ENCODE assay signal across 9 cellular contexts in genomic region chr5:143594913-143595818, GRCh38.
DNase-seq lines count a peak whose midpoint lies in the region; ATAC-seq and TF ChIP-seq lines count a peak whose summit lies in the region.
"Had no signal": no experiment of that assay in that cellular context is flagged by ENCODE, and none has a peak within 500 bp of the region (broad histone marks: within the 10 kb centered on the region; RNA-seq: fewer than 3 reads in every experiment).

No MANE protein-coding gene starts in this region.

- no peak overlapping the region for H3K4me2 ChIP-seq in mammary epithelial cell (ENCODE audit: insufficient read depth, low read depth, low read length)

- CTCF ChIA-PET in mammary epithelial cell (lab: Charles Lee; ENCODE audit: low non-redundant PET), result no interaction called here

- H3K4me3 Mint-ChIP-seq in osteocyte (ENCODE audit: unreplicated experiment), result no peak overlapping the region
- H3K4me3 Mint-ChIP-seq in activated T-cell treated with anti-CD3 and anti-CD28 coated beads, Interleukin-2, amount 50 U/mL, for 4 hours, result no peak overlapping the region

- no peak for ATAC-seq in GM19035 (IDR thresholded peaks at IDR 0.05; ENCODE audit: unreplicated experiment)
- ATAC-seq in activated T-cell treated with anti-CD3 and anti-CD28 coated beads, Interleukin-2, amount 50 U/mL, for 4 hours, result no peak

- no peak overlapping the region for H3K9ac ChIP-seq in mammary epithelial cell (ENCODE audit: insufficient read depth, low read length)

- H3K4me1 ChIP-seq in mammary epithelial cell (ENCODE audit: insufficient read depth, low read length), result peaks cover 24% of the 10 kb centered on the region

- H2AFZ ChIP-seq in mammary epithelial cell (ENCODE audit: low read depth, low read length), result peak overlapping the region; percentile 49

- no TSS peak for BruUV-seq in mammary epithelial cell (replicated peaks; lab: Mats Ljungman, UMichigan)

- no peak overlapping the region for H3K27ac Mint-ChIP-seq in osteocyte (ENCODE audit: unreplicated experiment)

- no peaks in the 10 kb centered on the region for H3K9me3 ChIP-seq in mammary epithelial cell (replicated peaks; ENCODE audit: insufficient read depth, low read length)

- no peaks in the 10 kb centered on the region for H3K9me3 Mint-ChIP-seq in osteocyte (ENCODE audit: unreplicated experiment)
- peaks cover 4% of the 10 kb centered on the region for H3K9me3 Mint-ChIP-seq in activated T-cell treated with anti-CD3 and anti-CD28 coated beads, Interleukin-2, amount 50 U/mL, for 4 hours

- no peaks in the 10 kb centered on the region for H3K27me3 ChIP-seq in mammary epithelial cell (ENCODE audit: insufficient read depth, low read length)

- DNase-seq in NCI-H748 (lab: John Stamatoyannopoulos, UW; ENCODE audit: unreplicated experiment) (peak; percentile 73), NCI-H748 treated with DMSO at 0.1 percent for 48 hours (lab: John Stamatoyannopoulos, UW) (no peak), NCI-H2227 (lab: John Stamatoyannopoulos, UW; ENCODE audit: unreplicated experiment) (peak; percentile 3), mammary epithelial cell (peak; percentile 56), retinal pigment epithelial cell (ENCODE audit: low read depth) (peak; percentile 28), osteocyte (ENCODE audit: extremely low spot score, unreplicated experiment) (no peak)
- DNase-seq in activated T-cell treated with anti-CD3 and anti-CD28 coated beads, Interleukin-2, amount 50 U/mL, for 4 hours, result no peak
- DNase-seq: NCI-H187 treated with DMSO at 0.1 percent for 48 hours had no signal

- H3K36me3 Mint-ChIP-seq in osteocyte (ENCODE audit: unreplicated experiment), result no peaks in the 10 kb centered on the region
- no peaks in the 10 kb centered on the region for H3K36me3 Mint-ChIP-seq in activated T-cell treated with anti-CD3 and anti-CD28 coated beads, Interleukin-2, amount 50 U/mL, for 4 hours (ENCODE audit: insufficient read depth)

- dilution Hi-C loops in mammary epithelial cell (cut with HindIII; ENCODE audit: low sequenced_read_pairs), result no loop called here

- no peaks in the 10 kb centered on the region for H3K36me3 ChIP-seq in mammary epithelial cell (ENCODE audit: insufficient read depth, low read length)

- intact Hi-C loops in mammary epithelial cell (cut with micrococcal nuclease), result loop anchor here (5.0 kb wide), 2 partner anchors 38 to 58 kb away; no protein-coding TSS in a partner anchor

- 43% methylated on average over 6 of the region's 6 CpGs for WGBS in mammary epithelial cell (ENCODE audit: low coverage, missing lambda C conversion rate)

- TF ChIP-seq CTCF in mammary epithelial cell (conservative IDR thresholded peaks at IDR 0.05 in 1 of 2, IDR thresholded peaks at IDR 0.05 in 1 of 2; ENCODE audit: extremely low read depth in 1 of 2, insufficient read depth in 1 of 2, low read depth in 1 of 2, low read length in 2 of 2), result no peak
- TF ChIP-seq CTCF in retinal pigment epithelial cell (conservative IDR thresholded peaks at IDR 0.05; ENCODE audit: low read depth, low read length), result no peak
- no peak for TF ChIP-seq CTCF in osteocyte (IDR thresholded peaks at IDR 0.05)

- no peaks in the 10 kb centered on the region for H4K20me1 ChIP-seq in mammary epithelial cell (ENCODE audit: insufficient read depth, low read length)

- no peaks in the 10 kb centered on the region for H3K79me2 ChIP-seq in mammary epithelial cell (ENCODE audit: insufficient read depth, low read length)

- in situ Hi-C loops in mammary epithelial cell (cut with MboI; ENCODE audit: low sequenced_read_pairs in 2 of 2), result no loop called here

- no peaks in the 10 kb centered on the region for H3K27me3 Mint-ChIP-seq in osteocyte (ENCODE audit: unreplicated experiment)
- H3K27me3 Mint-ChIP-seq in activated T-cell treated with anti-CD3 and anti-CD28 coated beads, Interleukin-2, amount 50 U/mL, for 4 hours (ENCODE audit: low read depth), result no peaks in the 10 kb centered on the region

- H3K27ac ChIP-seq in mammary epithelial cell (ENCODE audit: insufficient read depth, low read depth, low read length), result peak overlapping the region; percentile 69

- peaks cover 7% of the 10 kb centered on the region for H3K4me1 Mint-ChIP-seq in osteocyte (ENCODE audit: unreplicated experiment)
- peaks cover 9% of the 10 kb centered on the region for H3K4me1 Mint-ChIP-seq in activated T-cell treated with anti-CD3 and anti-CD28 coated beads, Interleukin-2, amount 50 U/mL, for 4 hours (ENCODE audit: low read depth)

- H3K4me3 ChIP-seq in mammary epithelial cell (replicated peaks in 1 of 3; ENCODE audit: insufficient read depth in 1 of 3, low read depth in 2 of 3, low read length in 3 of 3), result no peak overlapping the region
- H3K4me3 ChIP-seq in retinal pigment epithelial cell (ENCODE audit: low read length), result no peak overlapping the region

Comparison
In these comparisons a context has a peak if more than half of its experiments do, and no peak if none do; other contexts are left out.
1. DNase-seq: peak in NCI-H748 (single experiment), NCI-H2227 (single experiment), mammary epithelial cell (single experiment) and retinal pigment epithelial cell (single experiment); none in NCI-H748 treated with DMSO at 0.1 percent for 48 hours (single experiment), osteocyte (single experiment) and activated T-cell treated with anti-CD3 and anti-CD28 coated beads, Interleukin-2, amount 50 U/mL, for 4 hours (single experiment).